1 cellular context compared by ENCODE assay signal in genomic region chr2:171432969-171433762, GRCh38.
A peak's percentile ranks its signal among the peaks of the same experiment; 100 is the strongest.
TF ChIP-seq lines count a peak whose summit lies in the region.

No MANE protein-coding gene starts in this region.

TF ChIP-seq in HepG2, 621 proteins besides CTCF, POLR2A, EP300 and RAD21 (continued from another document and continues in another):
- peak; percentile 54 for TF ChIP-seq ARID5B (CRISPR knock-in tag; IDR thresholded peaks at IDR 0.05)
- no peak for TF ChIP-seq KDM5B (CRISPR knock-in tag; IDR thresholded peaks at IDR 0.05; ENCODE audit: borderline replicate concordance)
- TF ChIP-seq ZHX2 (IDR thresholded peaks at IDR 0.05; ENCODE audit: low read depth): no peak
- 0 out of 2 replicates have a peak, but pooled peaks have one; percentile 35 for TF ChIP-seq ZHX2 (CRISPR knock-in tag; IDR thresholded peaks at IDR 0.05; ENCODE audit: borderline replicate concordance)
- TF ChIP-seq GTF3A (CRISPR knock-in tag; conservative IDR thresholded peaks at IDR 0.05): no peak
- TF ChIP-seq ISX (CRISPR knock-in tag; conservative IDR thresholded peaks at IDR 0.05): no peak
- TF ChIP-seq ZNF740 (CRISPR knock-in tag; IDR thresholded peaks at IDR 0.05): no peak
- TF ChIP-seq ZMYM4 (CRISPR knock-in tag; IDR thresholded peaks at IDR 0.05): peak; percentile 60; the same call in 1 of the 2 replicates
- no peak for TF ChIP-seq ZNF446 (CRISPR knock-in tag; IDR thresholded peaks at IDR 0.05)
- no peak for TF ChIP-seq PRMT3 (CRISPR knock-in tag; IDR thresholded peaks at IDR 0.05; ENCODE audit: borderline replicate concordance, low read depth)
- no peak for TF ChIP-seq ZNF513 (CRISPR knock-in tag; conservative IDR thresholded peaks at IDR 0.05)
- no peak for TF ChIP-seq E2F1 (CRISPR knock-in tag; IDR thresholded peaks at IDR 0.05)
- no peak for TF ChIP-seq PPARG (CRISPR knock-in tag; conservative IDR thresholded peaks at IDR 0.05)
- no peak for TF ChIP-seq ZNF138 (CRISPR knock-in tag; IDR thresholded peaks at IDR 0.05; ENCODE audit: low read depth)
- TF ChIP-seq ZNF773 (CRISPR knock-in tag; IDR thresholded peaks at IDR 0.05; ENCODE audit: borderline replicate concordance): no peak
- TF ChIP-seq CEBPG (CRISPR knock-in tag; IDR thresholded peaks at IDR 0.05): peak; percentile 10; the same call in 1 of the 2 replicates
- TF ChIP-seq ZFP41 (CRISPR knock-in tag; IDR thresholded peaks at IDR 0.05; ENCODE audit: borderline replicate concordance): no peak; the same call in 1 of the 2 replicates
- no peak; the same call in 1 of the 2 replicates for TF ChIP-seq ZNF354B (CRISPR knock-in tag; IDR thresholded peaks at IDR 0.05)
- TF ChIP-seq PATZ1 (CRISPR knock-in tag; IDR thresholded peaks at IDR 0.05): no peak
- TF ChIP-seq GATA4 (IDR thresholded peaks at IDR 0.05; ENCODE audit: borderline replicate concordance, low read depth): no peak
- TF ChIP-seq DRAP1 (CRISPR knock-in tag; IDR thresholded peaks at IDR 0.05): no peak
- TF ChIP-seq ZNF570 (CRISPR knock-in tag; IDR thresholded peaks at IDR 0.05; ENCODE audit: borderline replicate concordance): no peak
- no peak; the same call in 1 of the 2 replicates for TF ChIP-seq ZNF644 (CRISPR knock-in tag; IDR thresholded peaks at IDR 0.05; ENCODE audit: low read depth)
- TF ChIP-seq ZSCAN29 (CRISPR knock-in tag; conservative IDR thresholded peaks at IDR 0.05): no peak
- peak; percentile 78; the same call in 1 of the 2 replicates for TF ChIP-seq ZBTB3 (CRISPR knock-in tag; IDR thresholded peaks at IDR 0.05; ENCODE audit: borderline replicate concordance, low read depth)
- no peak for TF ChIP-seq ZNF503 (CRISPR knock-in tag; IDR thresholded peaks at IDR 0.05)
- no peak for TF ChIP-seq FLYWCH1 (CRISPR knock-in tag; IDR thresholded peaks at IDR 0.05)
- TF ChIP-seq GFI1 (CRISPR knock-in tag; IDR thresholded peaks at IDR 0.05; ENCODE audit: borderline replicate concordance): no peak
- TF ChIP-seq TCF7 (IDR thresholded peaks at IDR 0.05; ENCODE audit: low read depth): no peak
- TF ChIP-seq CHD2 (IDR thresholded peaks at IDR 0.05; ENCODE audit: low read depth, low read length): no peak
- TF ChIP-seq, protein P1, sequence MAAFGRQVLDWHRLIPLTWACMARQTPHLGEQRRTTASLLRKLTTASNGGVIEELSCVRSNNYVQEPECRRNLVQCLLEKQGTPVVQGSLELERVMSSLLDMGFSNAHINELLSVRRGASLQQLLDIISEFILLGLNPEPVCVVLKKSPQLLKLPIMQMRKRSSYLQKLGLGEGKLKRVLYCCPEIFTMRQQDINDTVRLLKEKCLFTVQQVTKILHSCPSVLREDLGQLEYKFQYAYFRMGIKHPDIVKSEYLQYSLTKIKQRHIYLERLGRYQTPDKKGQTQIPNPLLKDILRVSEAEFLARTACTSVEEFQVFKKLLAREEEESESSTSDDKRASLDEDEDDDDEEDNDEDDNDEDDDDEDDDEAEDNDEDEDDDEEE (CRISPR knock-in tag; IDR thresholded peaks at IDR 0.05): no peak
- TF ChIP-seq SP140L (CRISPR knock-in tag; IDR thresholded peaks at IDR 0.05; ENCODE audit: borderline replicate concordance): no peak
- no peak for TF ChIP-seq SMAD3 (CRISPR knock-in tag; IDR thresholded peaks at IDR 0.05)
- TF ChIP-seq ADNP (CRISPR knock-in tag; IDR thresholded peaks at IDR 0.05): no peak
- TF ChIP-seq ZKSCAN5 (CRISPR knock-in tag; IDR thresholded peaks at IDR 0.05): no peak
- TF ChIP-seq ZNF552 (CRISPR knock-in tag; IDR thresholded peaks at IDR 0.05; ENCODE audit: borderline replicate concordance): no peak; the same call in 1 of the 2 replicates
- no peak for TF ChIP-seq NR2F1 (CRISPR knock-in tag; IDR thresholded peaks at IDR 0.05)
- no peak for TF ChIP-seq KLF15 (CRISPR knock-in tag; IDR thresholded peaks at IDR 0.05; ENCODE audit: borderline replicate concordance)
- no peak for TF ChIP-seq ZNF577 (CRISPR knock-in tag; IDR thresholded peaks at IDR 0.05; ENCODE audit: borderline replicate concordance, low read depth)
- no peak for TF ChIP-seq TERF1 (CRISPR knock-in tag; IDR thresholded peaks at IDR 0.05)
- TF ChIP-seq ZBTB25 (CRISPR knock-in tag; IDR thresholded peaks at IDR 0.05): no peak
